ENCODE assay signal across 8 cellular contexts in genomic region chr19:6110360-6110977, GRCh38.
DNase-seq lines count a peak whose midpoint lies in the region; ATAC-seq and TF ChIP-seq lines count a peak whose summit lies in the region.

Gene RFX2 (minus strand): TSS chr19:6110500. CDS start chr19:6047496, 63,004 bp downstream.

- H3K4me3 ChIP-seq in BLaER1 (peak within 1 kb of the TSS; percentile 73), choroid plexus epithelial cell (ENCODE audit: low read depth, low read length) (peak within 1 kb of the TSS; percentile 71)

- peaks cover 20% of the 10 kb centered on the region for H4K20me1 ChIP-seq in BLaER1

- peak within 1 kb of the TSS; percentile 99 for H3K4me2 ChIP-seq in BLaER1

- peaks cover 33% of the 10 kb centered on the region for H3K27me3 ChIP-seq in BLaER1

- TF ChIP-seq CTCF in choroid plexus epithelial cell (conservative IDR thresholded peaks at IDR 0.05; ENCODE audit: low read depth, low read length) = no peak

- DNase-seq in GM19240 (ENCODE audit: insufficient read length, low spot score) (peak; percentile 98), NCI-H510A treated with DMSO at 0.1 percent for 48 hours (lab: John Stamatoyannopoulos, UW) (peak; percentile 97), choroid plexus epithelial cell (ENCODE audit: low read depth) (peak; percentile 99), kidney tubule cell (ENCODE audit: low spot score) (peak; percentile 99)
- peak; percentile 98 to 99 for DNase-seq in activated CD4-positive, alpha-beta T cell treated with anti-CD3 and anti-CD28 coated beads for 24 hours (ENCODE audit: low read depth in 2 of 2)
- DNase-seq in stimulated activated CD4-positive, alpha-beta T cell treated with anti-CD3 and anti-CD28 coated beads, Interleukin-15, amount 100 ng/mL, for 48 hours (ENCODE audit: low read depth in 2 of 2) = peak; percentile 98 to 99

- H3K27ac ChIP-seq in BLaER1 = peak within 1 kb of the TSS; percentile 41; the same call in 1 of the 2 replicates

- H3K4me1 ChIP-seq in BLaER1 = peaks cover 17% of the 10 kb centered on the region

- peak within 1 kb of the TSS; percentile 71 for H3K9ac ChIP-seq in BLaER1

- no peaks in the 10 kb centered on the region for H3K9me3 ChIP-seq in BLaER1

- ATAC-seq in HG03442 (IDR thresholded peaks at IDR 0.05; ENCODE audit: unreplicated experiment) = peak; percentile 96

- no peaks in the 10 kb centered on the region for H3K36me3 ChIP-seq in BLaER1

Comparison
In these comparisons a context has a peak if more than half of its experiments do, and no peak if none do; other contexts are left out.
1. Peak in every context shown above with its lines: DNase-seq, ATAC-seq, H3K4me3 ChIP-seq and H3K27ac ChIP-seq.